ENCODE assay signal across 10 cellular contexts in the genomic region with DNA sequence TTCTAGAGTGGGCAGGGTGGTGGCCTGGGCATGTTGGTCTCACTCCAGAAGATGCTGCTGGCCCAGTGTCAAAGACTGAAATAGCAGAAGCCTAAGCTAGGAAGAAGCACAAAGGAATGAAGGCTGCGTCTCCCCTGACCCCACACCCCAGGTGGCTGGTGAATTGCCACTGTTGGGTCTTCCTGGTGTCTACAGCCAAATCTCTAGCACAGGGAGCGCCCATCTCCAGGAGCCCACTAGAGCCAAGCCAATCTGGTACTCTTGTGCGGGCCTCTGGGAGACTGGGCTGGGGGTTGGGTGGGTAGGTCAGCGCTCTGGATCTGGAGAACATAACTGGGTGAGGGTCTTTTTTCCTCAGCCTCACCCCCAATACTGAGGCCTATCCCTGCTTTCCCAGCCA. TPM values are rescaled to one million over a fixed set of nuclear protein-coding genes. Genes with fewer than 3 reads are reported as not detected.
DNase-seq lines count a peak whose midpoint lies in the region; ATAC-seq, FAIRE-seq and TF ChIP-seq lines count a peak whose summit lies in the region.
"Had no signal": no experiment of that assay in that cellular context is flagged by ENCODE, and none has a peak within 500 bp of the region (broad histone marks: within the 10 kb centered on the region; RNA-seq: fewer than 3 reads in every experiment).

No MANE protein-coding gene starts in this region.

- no peaks in the 10 kb centered on the region for H3K9me3 ChIP-seq in skeletal muscle satellite cell (replicated peaks; ENCODE audit: low read length)

- H3K4me1 Mint-ChIP-seq in glutamatergic neuron (ENCODE audit: low read depth, unreplicated experiment), result peaks cover 6% of the 10 kb centered on the region

- DNase-seq in GM19239 (ENCODE audit: insufficient read length, low spot score) (no peak), glutamatergic neuron (no peak), midbrain (lab: John Stamatoyannopoulos, UW) (no peak), NCI-H1105 treated with DMSO at 0.1 percent for 48 hours (lab: John Stamatoyannopoulos, UW) (no peak), SW480 (ENCODE audit: low spot score) (no peak)
- DNase-seq: HCEC 1CT had no signal

- peak overlapping the region; percentile 85 for H3K27ac ChIP-seq in VCaP

- H3K9ac ChIP-seq in skeletal muscle satellite cell (ENCODE audit: low read depth, low read length), result peak overlapping the region; percentile 96

- H3K9me3 Mint-ChIP-seq in glutamatergic neuron (ENCODE audit: unreplicated experiment), result peaks cover 5% of the 10 kb centered on the region

- peak overlapping the region; percentile 28 for H3K27ac Mint-ChIP-seq in glutamatergic neuron (ENCODE audit: unreplicated experiment)

- peak; percentile 18 for FAIRE-seq in GM19239 (lab: Jason Lieb, UNC)
- FAIRE-seq: islet of Langerhans had no signal

- ATAC-seq in HG02571 (IDR thresholded peaks at IDR 0.05; ENCODE audit: unreplicated experiment), result no peak

- H3K4me1 ChIP-seq in skeletal muscle satellite cell (ENCODE audit: control insufficient read depth, insufficient read depth, low read length), result peaks cover 21% of the 10 kb centered on the region

- no peaks in the 10 kb centered on the region for H3K36me3 Mint-ChIP-seq in glutamatergic neuron (ENCODE audit: unreplicated experiment)

- H3K4me3 ChIP-seq in skeletal muscle satellite cell (ENCODE audit: low read length), result peak overlapping the region; percentile 92

- H3K27me3 Mint-ChIP-seq in glutamatergic neuron (ENCODE audit: unreplicated experiment), result peaks cover 1% of the 10 kb centered on the region

- TF ChIP-seq CTCF in VCaP (conservative IDR thresholded peaks at IDR 0.05) (no peak), glutamatergic neuron (IDR thresholded peaks at IDR 0.05; ENCODE audit: partially characterized antibody, unreplicated experiment) (no peak)

- no peaks in the 10 kb centered on the region for H3K27me3 ChIP-seq in skeletal muscle satellite cell (ENCODE audit: control insufficient read depth, insufficient read depth, low read length)

- H3K36me3 ChIP-seq in skeletal muscle satellite cell (ENCODE audit: insufficient read depth, low read length), result peaks cover 38% of the 10 kb centered on the region

- H3K4me2 ChIP-seq in skeletal muscle satellite cell (ENCODE audit: low read length), result peak overlapping the region; percentile 99

- peak overlapping the region; percentile 83 for H3K4me3 Mint-ChIP-seq in glutamatergic neuron (ENCODE audit: unreplicated experiment)

RNA-seq across cellular contexts. Expression of gene TUSC2, which starts 0.9 kb away (rescaled TPM):
- total RNA-seq in glutamatergic neuron (ENCODE audit: unreplicated experiment), result 30.8 TPM
- 18.0 and 18.8 TPM in 2 replicates for total RNA-seq in skeletal muscle satellite cell (2012; rRNA removed)

RNA-seq across cellular contexts. Expression of gene HYAL2, which starts 4.6 kb away (rescaled TPM):
- 48.4 TPM for total RNA-seq in glutamatergic neuron (ENCODE audit: unreplicated experiment)
- 31.7 and 35.4 TPM in 2 replicates for total RNA-seq in skeletal muscle satellite cell (2012; rRNA removed)

RNA-seq across cellular contexts. Expression of gene RASSF1, which starts 13.5 kb away (rescaled TPM):
- 27.8 TPM for total RNA-seq in glutamatergic neuron (ENCODE audit: unreplicated experiment)
- total RNA-seq in skeletal muscle satellite cell (2012; rRNA removed), result 24.8 and 28.4 TPM in 2 replicates

RNA-seq across cellular contexts. Expression of gene ZMYND10, which starts 18.4 kb away (rescaled TPM):
- 1.3 TPM for total RNA-seq in glutamatergic neuron (ENCODE audit: unreplicated experiment)
- 0.22 and 0.25 TPM in 2 replicates for total RNA-seq in skeletal muscle satellite cell (2012; rRNA removed)

RNA-seq across cellular contexts. Expression of gene NPRL2, which starts 23.4 kb away (rescaled TPM):
- total RNA-seq in glutamatergic neuron (ENCODE audit: unreplicated experiment), result 30.4 TPM
- total RNA-seq in skeletal muscle satellite cell (2012; rRNA removed), result 18.0 and 26.0 TPM in 2 replicates
